ENCODE assay signal across 28 cellular contexts in the genomic region with DNA sequence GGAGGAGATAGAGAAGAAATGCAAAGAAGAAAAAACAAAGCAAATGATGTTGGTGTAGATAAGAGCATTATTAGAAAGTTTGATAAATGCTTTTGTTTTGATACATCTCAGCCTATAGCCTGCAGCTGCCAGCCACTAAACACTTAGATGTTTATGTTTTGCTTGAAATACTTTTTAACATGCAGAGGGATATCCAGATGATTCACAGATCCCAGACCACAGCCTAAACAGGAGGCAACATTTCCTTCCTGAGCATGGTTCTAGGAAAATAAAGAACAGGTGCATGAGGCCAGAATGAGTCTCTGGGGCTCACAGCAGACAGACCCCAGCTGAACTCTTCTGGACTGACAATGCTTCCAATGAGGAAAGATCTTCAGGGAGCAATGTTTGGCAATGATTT.
DNase-seq lines count a peak whose midpoint lies in the region; ATAC-seq, FAIRE-seq and TF ChIP-seq lines count a peak whose summit lies in the region.
"Had no signal": no experiment of that assay in that cellular context is flagged by ENCODE, and none has a peak within 500 bp of the region (broad histone marks: within the 10 kb centered on the region; RNA-seq: fewer than 3 reads in every experiment).

No MANE protein-coding gene starts in this region.

- H3K27me3 ChIP-seq in DND-41 (ENCODE audit: insufficient read depth, low read length, poor library complexity) (no peaks in the 10 kb centered on the region), left ventricle myocardium inferior (ENCODE audit: low read depth) (no peaks in the 10 kb centered on the region)
- H3K27me3 ChIP-seq: breast epithelium, transverse colon had no signal

- H2AFZ ChIP-seq in DND-41 (ENCODE audit: low read depth, low read length), result no peak overlapping the region

- TF ChIP-seq CTCF in AG09319 (IDR thresholded peaks at IDR 0.05; ENCODE audit: low read depth, low read length), result no peak
- TF ChIP-seq CTCF in DND-41 (IDR thresholded peaks at IDR 0.05; ENCODE audit: borderline replicate concordance, extremely low read depth, low read length, poor library complexity, severe bottlenecking), result no peak
- no peak for TF ChIP-seq CTCF in left ventricle myocardium inferior (IDR thresholded peaks at IDR 0.05; ENCODE audit: borderline replicate concordance)

- no peak for FAIRE-seq in urothelium cell line (lab: Jason Lieb, UNC)
- FAIRE-seq: GM12891, keratinocyte had no signal

- H3K36me3 ChIP-seq in DND-41 (ENCODE audit: insufficient read depth, low read length) (no peaks in the 10 kb centered on the region), left ventricle myocardium inferior (no peaks in the 10 kb centered on the region)
- H3K36me3 ChIP-seq: breast epithelium, prostate gland, transverse colon had no signal

- H3K4me1 ChIP-seq in DND-41 (ENCODE audit: insufficient read depth, low read length) (peaks cover 10% of the 10 kb centered on the region), left ventricle myocardium inferior (peaks cover 42% of the 10 kb centered on the region)
- H3K4me1 ChIP-seq: breast epithelium, prostate gland, transverse colon had no signal

- H3K9me3 ChIP-seq in DND-41 (ENCODE audit: insufficient read depth, low read length, severe bottlenecking) (no peaks in the 10 kb centered on the region), left ventricle myocardium inferior (replicated peaks) (no peaks in the 10 kb centered on the region)
- H3K9me3 ChIP-seq: breast epithelium, prostate gland, transverse colon had no signal

- H4K20me1 ChIP-seq in DND-41 (ENCODE audit: insufficient read depth, low read length), result no peaks in the 10 kb centered on the region

- H3K79me2 ChIP-seq in DND-41 (ENCODE audit: insufficient read depth, low read length), result no peaks in the 10 kb centered on the region

- peak; percentile 66; the same call in 2 of the 3 replicates for ATAC-seq in DND-41 (ENCODE audit: insufficient read depth, low read depth)
- ATAC-seq: activated CD8-positive, alpha-beta T cell treated with anti-CD3 and anti-CD28 coated beads, Interleukin-2, amount 10 ng/mL, durations not matched to agents 7 days and 5 days; left ventricle myocardium superior; naive thymus-derived CD4-positive, alpha-beta T cell; Panc1 had no signal

- intact Hi-C loops in left ventricle myocardium inferior (cut with micrococcal nuclease), result no loop called here

- no peak overlapping the region for H3K4me3 ChIP-seq in DND-41 (ENCODE audit: low read depth in 1 of 2, low read length in 2 of 2)
- no peak overlapping the region for H3K4me3 ChIP-seq in left ventricle myocardium inferior
- H3K4me3 ChIP-seq: breast epithelium, prostate gland, transverse colon had no signal

- DNase-seq in AG09319 (ENCODE audit: extremely low read depth, low read depth), result peak; percentile 8
- no peak for DNase-seq in DND-41
- DNase-seq in SW480 (ENCODE audit: low spot score), result peak; percentile 66
- DNase-seq in fibroblast of peridontal ligament (ENCODE audit: extremely low read depth), result peak; percentile 27
- DNase-seq in urothelium cell line (ENCODE audit: low spot score), result no peak
- no peak for DNase-seq in hippocampal formation (lab: John Stamatoyannopoulos, UW)
- DNase-seq in left ventricle myocardium inferior, result no peak
- no peak for DNase-seq in NCI-H2081 (lab: John Stamatoyannopoulos, UW)
- DNase-seq: activated CD4-positive, alpha-beta T cell treated with anti-CD3 and anti-CD28 coated beads for 4 hours; activated CD8-positive, alpha-beta T cell treated with anti-CD3 and anti-CD28 coated beads, Interleukin-2, amount 10 ng/mL, durations not matched to agents 7 days and 5 days; activated naive CD4-positive, alpha-beta T cell treated with anti-CD3 and anti-CD28 coated beads, Interleukin-2, amount 50 U/mL, for 16 hours; CD4-positive, alpha-beta memory T cell; effector CD4-positive, alpha-beta T cell; H9; left ventricle myocardium superior; naive thymus-derived CD4-positive, alpha-beta T cell; NCI-H1092 treated with DMSO at 0.1 percent for 48 hours; NCI-H187; NCI-H526; SHP77; stimulated activated CD4-positive, alpha-beta T cell treated with anti-CD3 and anti-CD28 coated beads, Interleukin-15, amount 100 ng/mL, for 24 hours; stimulated activated CD4-positive, alpha-beta T cell treated with anti-CD3 and anti-CD28 coated beads, Interleukin-4, amount 100 ng/mL, for 4 hours; transverse colon had no signal

- H3K9ac ChIP-seq in DND-41 (ENCODE audit: low read depth, low read length), result no peak overlapping the region

- H3K27ac ChIP-seq in DND-41 (ENCODE audit: low read length) (no peak overlapping the region), left ventricle myocardium inferior (replicated peaks) (no peak overlapping the region)
- H3K27ac ChIP-seq: breast epithelium, prostate gland, transverse colon had no signal

- H3K4me2 ChIP-seq in DND-41 (ENCODE audit: insufficient read depth, low read length), result no peak overlapping the region

Comparison
In these comparisons a context has a peak if more than half of its experiments do, and no peak if none do; other contexts are left out.
1. DNase-seq: peak in AG09319 (single experiment), SW480 (single experiment) and fibroblast of peridontal ligament (single experiment); none in DND-41 (single experiment), urothelium cell line (single experiment), hippocampal formation (0 of 2), left ventricle myocardium inferior (single experiment) and NCI-H2081 (0 of 2).